1 cellular context compared by ENCODE assay signal in genomic region chr3:47475570-47476329, GRCh38.
TF ChIP-seq lines count a peak whose summit lies in the region.

TSS of gene SCAP (minus strand) at chr3:47475941. CDS start at chr3:47442993, 32,948 bp downstream.

TF ChIP-seq in K562, 482 proteins besides CTCF, POLR2A, EP300 and RAD21 (continued from another document and continues in another):
- TF ChIP-seq, protein P1, sequence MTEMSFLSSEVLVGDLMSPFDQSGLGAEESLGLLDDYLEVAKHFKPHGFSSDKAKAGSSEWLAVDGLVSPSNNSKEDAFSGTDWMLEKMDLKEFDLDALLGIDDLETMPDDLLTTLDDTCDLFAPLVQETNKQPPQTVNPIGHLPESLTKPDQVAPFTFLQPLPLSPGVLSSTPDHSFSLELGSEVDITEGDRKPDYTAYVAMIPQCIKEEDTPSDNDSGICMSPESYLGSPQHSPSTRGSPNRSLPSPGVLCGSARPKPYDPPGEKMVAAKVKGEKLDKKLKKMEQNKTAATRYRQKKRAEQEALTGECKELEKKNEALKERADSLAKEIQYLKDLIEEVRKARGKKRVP (CRISPR knock-in tag; IDR thresholded peaks at IDR 0.05), result 0 out of 2 replicates have a peak, but pooled peaks have one; percentile 56
- TF ChIP-seq ZNF174 (CRISPR knock-in tag; IDR thresholded peaks at IDR 0.05) (no peak), ZFPM2 (CRISPR knock-in tag; IDR thresholded peaks at IDR 0.05) (no peak), MTA2 (IDR thresholded peaks at IDR 0.05; ENCODE audit: low read depth) (peak; percentile 97), PCBP2 (IDR thresholded peaks at IDR 0.05; ENCODE audit: low read depth, low read length, poor library complexity, severe bottlenecking) (no peak), FOXP4 (CRISPR knock-in tag; IDR thresholded peaks at IDR 0.05; ENCODE audit: borderline replicate concordance) (no peak), NCOA2 (IDR thresholded peaks at IDR 0.05; ENCODE audit: partially characterized antibody in 2 of 2) (no peak), ZBTB11 (CRISPR knock-in tag; IDR thresholded peaks at IDR 0.05) (0 out of 6 replicates have a peak, but pooled peaks of 1 of the 3 experiments have one; percentile 61), ATF6 (CRISPR knock-in tag; IDR thresholded peaks at IDR 0.05) (peak; percentile 13; the same call in 1 of the 2 replicates), BRF2 (IDR thresholded peaks at IDR 0.05; ENCODE audit: borderline replicate concordance, insufficient read depth, insufficient read length) (no peak), ELF1 (tag; IDR thresholded peaks at IDR 0.05) (no peak), POLR2H (tag; IDR thresholded peaks at IDR 0.05; ENCODE audit: low read depth) (no peak), IFI16 (CRISPR knock-in tag; IDR thresholded peaks at IDR 0.05) (no peak), CHD2 (IDR thresholded peaks at IDR 0.05; ENCODE audit: low read depth, low read length) (peak; percentile 72), EZH2 (IDR thresholded peaks at IDR 0.05; ENCODE audit: borderline replicate concordance, low read depth, low read length) (no peak), SAFB (IDR thresholded peaks at IDR 0.05; ENCODE audit: borderline replicate concordance, low read depth, low read length) (peak; percentile 70), ZNF274 (IDR thresholded peaks at IDR 0.05; ENCODE audit: borderline replicate concordance, low read depth, low read length) (no peak), CREB1 (IDR thresholded peaks at IDR 0.05) (peak; percentile 52; the same call in 1 of the 2 replicates), CREB1 (CRISPR knock-in tag; IDR thresholded peaks at IDR 0.05) (peak; percentile 57), XRCC4 (IDR thresholded peaks at IDR 0.05; ENCODE audit: extremely low read depth, insufficient read depth, insufficient read length) (no peak), ZNF124 (CRISPR knock-in tag; IDR thresholded peaks at IDR 0.05) (no peak), SRSF7 (optimal IDR thresholded peaks at IDR 0.05; ENCODE audit: low read depth, low read length) (no peak), THRAP3 (IDR thresholded peaks at IDR 0.05; ENCODE audit: borderline replicate concordance) (no peak), ZNF398 (CRISPR knock-in tag; IDR thresholded peaks at IDR 0.05) (no peak), ZNF668 (CRISPR knock-in tag; IDR thresholded peaks at IDR 0.05) (no peak), TAF9B (IDR thresholded peaks at IDR 0.05; ENCODE audit: partially characterized antibody) (no peak), EGR1 (conservative IDR thresholded peaks at IDR 0.05) (peak; percentile 89), TFAM (CRISPR knock-in tag; conservative IDR thresholded peaks at IDR 0.05) (no peak), GATA2 (CRISPR knock-in tag; IDR thresholded peaks at IDR 0.05) (no peak), ZNF785 (CRISPR knock-in tag; IDR thresholded peaks at IDR 0.05) (no peak), KDM1A (IDR thresholded peaks at IDR 0.05) (no peak), ATF1 (CRISPR knock-in tag; IDR thresholded peaks at IDR 0.05) (no peak), ATF1 (tag; IDR thresholded peaks at IDR 0.05) (peak; percentile 85), ZNF165 (CRISPR knock-in tag; IDR thresholded peaks at IDR 0.05; ENCODE audit: borderline replicate concordance) (no peak), ZNF224 (CRISPR knock-in tag; IDR thresholded peaks at IDR 0.05) (no peak), MCM2 (IDR thresholded peaks at IDR 0.05; ENCODE audit: low read depth) (no peak), FOXO4 (CRISPR knock-in tag; IDR thresholded peaks at IDR 0.05) (no peak), MTF1 (CRISPR knock-in tag; IDR thresholded peaks at IDR 0.05; ENCODE audit: borderline replicate concordance) (no peak), HNRNPLL (IDR thresholded peaks at IDR 0.05; ENCODE audit: low read depth, low read length, poor library complexity, severe bottlenecking) (no peak), SREBF1 (IDR thresholded peaks at IDR 0.05; ENCODE audit: borderline replicate concordance, low read depth, low read length) (peak; percentile 96), HOXB6 (CRISPR knock-in tag; IDR thresholded peaks at IDR 0.05; ENCODE audit: borderline replicate concordance) (no peak), ZNF197 (CRISPR knock-in tag; IDR thresholded peaks at IDR 0.05; ENCODE audit: low read depth) (0 out of 2 replicates have a peak, but pooled peaks have one; percentile 20), ELK1 (CRISPR knock-in tag; IDR thresholded peaks at IDR 0.05) (no peak)
- TF ChIP-seq, protein P2, sequence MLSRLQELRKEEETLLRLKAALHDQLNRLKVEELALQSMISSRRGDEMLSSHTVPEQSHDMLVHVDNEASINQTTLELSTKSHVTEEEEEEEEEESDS (CRISPR knock-in tag; IDR thresholded peaks at IDR 0.05), result no peak
- TF ChIP-seq, protein P3, sequence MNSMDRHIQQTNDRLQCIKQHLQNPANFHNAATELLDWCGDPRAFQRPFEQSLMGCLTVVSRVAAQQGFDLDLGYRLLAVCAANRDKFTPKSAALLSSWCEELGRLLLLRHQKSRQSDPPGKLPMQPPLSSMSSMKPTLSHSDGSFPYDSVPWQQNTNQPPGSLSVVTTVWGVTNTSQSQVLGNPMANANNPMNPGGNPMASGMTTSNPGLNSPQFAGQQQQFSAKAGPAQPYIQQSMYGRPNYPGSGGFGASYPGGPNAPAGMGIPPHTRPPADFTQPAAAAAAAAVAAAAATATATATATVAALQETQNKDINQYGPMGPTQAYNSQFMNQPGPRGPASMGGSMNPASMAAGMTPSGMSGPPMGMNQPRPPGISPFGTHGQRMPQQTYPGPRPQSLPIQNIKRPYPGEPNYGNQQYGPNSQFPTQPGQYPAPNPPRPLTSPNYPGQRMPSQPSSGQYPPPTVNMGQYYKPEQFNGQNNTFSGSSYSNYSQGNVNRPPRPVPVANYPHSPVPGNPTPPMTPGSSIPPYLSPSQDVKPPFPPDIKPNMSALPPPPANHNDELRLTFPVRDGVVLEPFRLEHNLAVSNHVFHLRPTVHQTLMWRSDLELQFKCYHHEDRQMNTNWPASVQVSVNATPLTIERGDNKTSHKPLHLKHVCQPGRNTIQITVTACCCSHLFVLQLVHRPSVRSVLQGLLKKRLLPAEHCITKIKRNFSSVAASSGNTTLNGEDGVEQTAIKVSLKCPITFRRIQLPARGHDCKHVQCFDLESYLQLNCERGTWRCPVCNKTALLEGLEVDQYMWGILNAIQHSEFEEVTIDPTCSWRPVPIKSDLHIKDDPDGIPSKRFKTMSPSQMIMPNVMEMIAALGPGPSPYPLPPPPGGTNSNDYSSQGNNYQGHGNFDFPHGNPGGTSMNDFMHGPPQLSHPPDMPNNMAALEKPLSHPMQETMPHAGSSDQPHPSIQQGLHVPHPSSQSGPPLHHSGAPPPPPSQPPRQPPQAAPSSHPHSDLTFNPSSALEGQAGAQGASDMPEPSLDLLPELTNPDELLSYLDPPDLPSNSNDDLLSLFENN (IDR thresholded peaks at IDR 0.05; ENCODE audit: low read depth in 2 of 2, low read length in 2 of 2), result 0 out of 4 replicates have a peak, but pooled peaks have one; percentile 30 to 33
- TF ChIP-seq, protein P4, sequence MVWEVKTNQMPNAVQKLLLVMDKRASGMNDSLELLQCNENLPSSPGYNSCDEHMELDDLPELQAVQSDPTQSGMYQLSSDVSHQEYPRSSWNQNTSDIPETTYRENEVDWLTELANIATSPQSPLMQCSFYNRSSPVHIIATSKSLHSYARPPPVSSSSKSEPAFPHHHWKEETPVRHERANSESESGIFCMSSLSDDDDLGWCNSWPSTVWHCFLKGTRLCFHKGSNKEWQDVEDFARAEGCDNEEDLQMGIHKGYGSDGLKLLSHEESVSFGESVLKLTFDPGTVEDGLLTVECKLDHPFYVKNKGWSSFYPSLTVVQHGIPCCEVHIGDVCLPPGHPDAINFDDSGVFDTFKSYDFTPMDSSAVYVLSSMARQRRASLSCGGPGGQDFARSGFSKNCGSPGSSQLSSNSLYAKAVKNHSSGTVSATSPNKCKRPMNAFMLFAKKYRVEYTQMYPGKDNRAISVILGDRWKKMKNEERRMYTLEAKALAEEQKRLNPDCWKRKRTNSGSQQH (CRISPR knock-in tag; IDR thresholded peaks at IDR 0.05), result no peak
